Comparison of ENCODE assay signal across 38 cellular contexts in genomic region chr3:71744738-71745137, GRCh38. TPM values are rescaled to one million over a fixed set of nuclear protein-coding genes. Genes with fewer than 3 reads are reported as not detected.
"Had no signal": no experiment of that assay in that cellular context is flagged by ENCODE, and none has a peak within 500 bp of the region (broad histone marks: within the 10 kb centered on the region; RNA-seq: fewer than 3 reads in every experiment).

No MANE protein-coding gene starts in this region.

- DNase-seq: activated CD4-positive, alpha-beta memory T cell treated with anti-CD3 and anti-CD28 coated beads, Interleukin-2, amount 10 ng/mL, durations not matched to agents 7 days and 5 days; activated CD4-positive, alpha-beta T cell treated with anti-CD3 and anti-CD28 coated beads for 1 hour; activated CD4-positive, alpha-beta T cell treated with anti-CD3 and anti-CD28 coated beads for 36 hours; activated CD4-positive, alpha-beta T cell treated with anti-CD3 and anti-CD28 coated beads for 48 hours; activated CD4-positive, alpha-beta T cell treated with anti-CD3 and anti-CD28 coated beads, Interleukin-2, amount 50 U/mL, for 48 hours; activated CD4-positive, CD25-positive, alpha-beta regulatory T cell; activated CD8-positive, alpha-beta memory T cell treated with anti-CD3 and anti-CD28 coated beads for 24 hours; activated CD8-positive, alpha-beta memory T cell treated with anti-CD3 and anti-CD28 coated beads, Interleukin-2, amount 50 U/mL, for 4 hours; activated CD8-positive, alpha-beta T cell treated with anti-CD3 and anti-CD28 coated beads, Interleukin-2, amount 10 ng/mL, durations not matched to agents 7 days and 5 days; activated effector memory CD4-positive, alpha-beta T cell treated with anti-CD3 and anti-CD28 coated beads, Interleukin-2, amount 50 U/mL, for 16 hours; activated gamma-delta T cell treated with Interleukin-2 at 50 U/mL for 16 hours; activated naive CD4-positive, alpha-beta T cell; activated naive CD4-positive, alpha-beta T cell treated with anti-CD3 and anti-CD28 coated beads for 36 hours; activated naive CD4-positive, alpha-beta T cell treated with anti-CD3 and anti-CD28 coated beads, Interleukin-2, amount 50 U/mL, for 16 hours; activated naive CD8-positive, alpha-beta T cell treated with anti-CD3 and anti-CD28 coated beads for 36 hours; activated T-cell treated with anti-CD3 and anti-CD28 coated beads for 4 hours; activated T-cell treated with anti-CD3 and anti-CD28 coated beads, Interleukin-2, amount 50 U/mL, for 1 hour; activated T-cell treated with anti-CD3 and anti-CD28 coated beads, Interleukin-2, amount 50 U/mL, for 4 hours; activated T-cell treated with anti-CD3 and anti-CD28 coated beads, Interleukin-2, amount 50 U/mL, for 72 hours; adrenal gland; amniotic stem cell; aorta; body of pancreas; brain microvascular endothelial cell; central memory CD4-positive, alpha-beta T cell; T-helper 1 cell; T-helper 2 cell; T-helper 9 cell; WERI-Rb-1 had no signal

- H3K4me1 Mint-ChIP-seq: activated CD4-positive, alpha-beta memory T cell treated with anti-CD3 and anti-CD28 coated beads, Interleukin-2, amount 10 ng/mL, durations not matched to agents 7 days and 5 days; activated CD4-positive, alpha-beta T cell treated with anti-CD3 and anti-CD28 coated beads for 36 hours; activated naive CD8-positive, alpha-beta T cell treated with anti-CD3 and anti-CD28 coated beads for 36 hours; activated T-helper 17 cell treated with anti-CD3 and anti-CD28 coated beads, Interleukin-2, amount 50 U/mL, for 72 hours; WTC11 had no signal

- H3K27me3 Mint-ChIP-seq: activated CD4-positive, alpha-beta T cell treated with anti-CD3 and anti-CD28 coated beads for 36 hours; activated naive CD8-positive, alpha-beta T cell treated with anti-CD3 and anti-CD28 coated beads for 36 hours; activated T-helper 17 cell treated with anti-CD3 and anti-CD28 coated beads, Interleukin-2, amount 50 U/mL, for 72 hours had no signal

- H3K27me3 ChIP-seq: adrenal gland, body of pancreas, brain microvascular endothelial cell, breast epithelium had no signal

- ATAC-seq: activated CD4-positive, alpha-beta T cell treated with anti-CD3 and anti-CD28 coated beads for 36 hours; activated CD4-positive, CD25-positive, alpha-beta regulatory T cell treated with anti-CD3 and anti-CD28 coated beads, Interleukin-2, amount 50 U/mL, for 24 hours; activated CD8-positive, alpha-beta T cell treated with anti-CD3 and anti-CD28 coated beads, Interleukin-2, amount 10 ng/mL, durations not matched to agents 7 days and 5 days; activated naive CD4-positive, alpha-beta T cell treated with anti-CD3 and anti-CD28 coated beads, Interleukin-2, amount 50 U/mL, for 72 hours; activated T-cell treated with anti-CD3 and anti-CD28 coated beads, Interleukin-2, amount 50 U/mL, for 4 hours; activated T-cell treated with anti-CD3 and anti-CD28 coated beads, Interleukin-2, amount 50 U/mL, for 72 hours; activated T-helper 17 cell treated with anti-CD3 and anti-CD28 coated beads, Interleukin-2, amount 50 U/mL, for 72 hours; body of pancreas; WTC11 had no signal

- H3K36me3 ChIP-seq: adrenal gland, brain microvascular endothelial cell, breast epithelium, WERI-Rb-1 had no signal

- H3K27ac ChIP-seq: adrenal gland, body of pancreas, brain microvascular endothelial cell, breast epithelium, WERI-Rb-1 had no signal

- H3K27ac Mint-ChIP-seq: activated CD4-positive, alpha-beta memory T cell treated with anti-CD3 and anti-CD28 coated beads, Interleukin-2, amount 10 ng/mL, durations not matched to agents 7 days and 5 days; activated CD4-positive, alpha-beta T cell treated with anti-CD3 and anti-CD28 coated beads for 36 hours; activated CD8-positive, alpha-beta T cell treated with anti-CD3 and anti-CD28 coated beads, Interleukin-2, amount 10 ng/mL, durations not matched to agents 7 days and 5 days; activated naive CD4-positive, alpha-beta T cell treated with anti-CD3 and anti-CD28 coated beads for 36 hours; activated naive CD4-positive, alpha-beta T cell treated with anti-CD3 and anti-CD28 coated beads, Interleukin-2, amount 50 U/mL, for 72 hours; activated naive CD8-positive, alpha-beta T cell treated with anti-CD3 and anti-CD28 coated beads for 36 hours; activated T-cell treated with anti-CD3 and anti-CD28 coated beads, Interleukin-2, amount 50 U/mL, for 72 hours; activated T-helper 1 cell treated with anti-CD3 and anti-CD28 coated beads, Interleukin-12 subunit alpha, Interleukin-12 subunit beta, Interleukin-2, Interleukin-4 antibody, amounts not matched to agents 30 ng/mL and 10 ng/mL and 1 ng/mL, durations not matched to agents 14 hours and 24 hours and 36 hours; activated T-helper 17 cell treated with anti-CD3 and anti-CD28 coated beads, Interleukin-2, amount 50 U/mL, for 72 hours; T-helper 1 cell treated with Interleukin-12 subunit alpha and Interleukin-12 subunit beta and Interleukin-4 antibody, amounts not matched to agents 30 μg/mL and 1 μg/mL, for 36 hours; T-helper 2 cell treated with Interferon-gamma antibody and Interleukin-4, amounts not matched to agents 5 μg/mL and 100 μg/mL, for 36 hours; WTC11 had no signal

- H3K4me3 ChIP-seq: adrenal gland, body of pancreas, breast epithelium had no signal

- H3K4me1 ChIP-seq: adrenal gland, body of pancreas, breast epithelium had no signal

- H3K4me3 Mint-ChIP-seq: activated CD4-positive, alpha-beta memory T cell treated with anti-CD3 and anti-CD28 coated beads, Interleukin-2, amount 10 ng/mL, durations not matched to agents 7 days and 5 days; activated CD4-positive, alpha-beta T cell treated with anti-CD3 and anti-CD28 coated beads for 36 hours; activated CD8-positive, alpha-beta T cell treated with anti-CD3 and anti-CD28 coated beads, Interleukin-2, amount 10 ng/mL, durations not matched to agents 7 days and 5 days; activated naive CD4-positive, alpha-beta T cell treated with anti-CD3 and anti-CD28 coated beads for 36 hours; activated naive CD8-positive, alpha-beta T cell treated with anti-CD3 and anti-CD28 coated beads for 36 hours; activated T-cell treated with anti-CD3 and anti-CD28 coated beads, Interleukin-2, amount 50 U/mL, for 4 hours; activated T-cell treated with anti-CD3 and anti-CD28 coated beads, Interleukin-2, amount 50 U/mL, for 72 hours; activated T-helper 1 cell treated with anti-CD3 and anti-CD28 coated beads, Interleukin-12 subunit alpha, Interleukin-12 subunit beta, Interleukin-2, Interleukin-4 antibody, amounts not matched to agents 30 ng/mL and 10 ng/mL and 1 ng/mL, durations not matched to agents 14 hours and 24 hours and 36 hours; activated T-helper 17 cell treated with anti-CD3 and anti-CD28 coated beads, Interleukin-2, amount 50 U/mL, for 72 hours; T-helper 1 cell treated with Interleukin-12 subunit alpha and Interleukin-12 subunit beta and Interleukin-4 antibody, amounts not matched to agents 30 μg/mL and 1 μg/mL, for 36 hours; T-helper 2 cell treated with Interferon-gamma antibody and Interleukin-4, amounts not matched to agents 5 μg/mL and 100 μg/mL, for 36 hours; WTC11 had no signal

RNA-seq across cellular contexts. Expression of gene PROK2, which starts 40.2 kb away (rescaled TPM):
- total RNA-seq: activated naive CD4-positive, alpha-beta T cell treated with anti-CD3 and anti-CD28 coated beads, Interleukin-2, amount 50 U/mL, for 72 hours; activated T-helper 1 cell treated with anti-CD3 and anti-CD28 coated beads, Interleukin-12 subunit alpha, Interleukin-12 subunit beta, Interleukin-2, Interleukin-4 antibody, amounts not matched to agents 30 ng/mL and 10 ng/mL and 1 ng/mL, durations not matched to agents 14 hours and 24 hours and 36 hours; astrocyte; body of pancreas; breast epithelium had no signal
